15 cellular contexts compared by ENCODE assay signal in genomic region chr15:67172172-67172571, GRCh38.
DNase-seq lines count a peak whose midpoint lies in the region; ATAC-seq, FAIRE-seq and TF ChIP-seq lines count a peak whose summit lies in the region.
"Had no signal": no experiment of that assay in that cellular context is flagged by ENCODE, and none has a peak within 500 bp of the region (broad histone marks: within the 10 kb centered on the region; RNA-seq: fewer than 3 reads in every experiment).

No MANE protein-coding gene starts in this region.

- FAIRE-seq in HTR-8/SVneo (lab: Jason Lieb, UNC): no peak
- FAIRE-seq: K562 had no signal

- peaks cover 5 to 48% (median 34%) of the 10 kb centered on the region in 9 donors for H3K4me1 ChIP-seq in heart right ventricle

- WGBS in heart right ventricle, 2 donors: 97 to 98% methylated on average over 6 of the region's 6 CpGs

- peak overlapping the region; percentile 91 for H3K27ac Mint-ChIP-seq in activated T-helper 17 cell treated with anti-CD3 and anti-CD28 coated beads, Interleukin-2, amount 50 U/mL, for 72 hours

- H3K9me3 ChIP-seq in heart right ventricle: no peaks in the 10 kb centered on the region
- H3K9me3 ChIP-seq: adrenal gland, suprapubic skin had no signal

- H3K27me3 ChIP-seq in heart right ventricle: no peaks in the 10 kb centered on the region
- H3K27me3 ChIP-seq: adrenal gland, suprapubic skin had no signal

- intact Hi-C loops in heart right ventricle (cut with DNase I): loop anchor here in 1 of 10 donors (10.0 kb wide), 1 partner anchor 107 kb away; the partner anchor contains the start of gene SMAD3

- H3K27ac ChIP-seq in heart right ventricle: no peak overlapping the region
- H3K27ac ChIP-seq: adrenal gland, suprapubic skin had no signal

- peaks cover 0 to 88% (median 8%) of the 10 kb centered on the region in 9 donors for H3K36me3 ChIP-seq in heart right ventricle
- H3K36me3 ChIP-seq: adrenal gland had no signal

- H3K4me1 Mint-ChIP-seq in activated T-helper 17 cell treated with anti-CD3 and anti-CD28 coated beads, Interleukin-2, amount 50 U/mL, for 72 hours: peaks cover 73% of the 10 kb centered on the region

- TF ChIP-seq CTCF in heart right ventricle (IDR thresholded peaks at IDR 0.05): no peak

- H3K36me3 Mint-ChIP-seq in activated T-helper 17 cell treated with anti-CD3 and anti-CD28 coated beads, Interleukin-2, amount 50 U/mL, for 72 hours (ENCODE audit: low read depth): peaks cover 100% of the 10 kb centered on the region

- no peaks in the 10 kb centered on the region for H3K27me3 Mint-ChIP-seq in activated T-helper 17 cell treated with anti-CD3 and anti-CD28 coated beads, Interleukin-2, amount 50 U/mL, for 72 hours

- peak; percentile 38 for ATAC-seq in activated T-helper 17 cell treated with anti-CD3 and anti-CD28 coated beads, Interleukin-2, amount 50 U/mL, for 72 hours (replicated peaks)
- ATAC-seq in heart right ventricle: no peak
- ATAC-seq: K562, sciatic nerve had no signal

- H3K9me3 Mint-ChIP-seq in activated T-helper 17 cell treated with anti-CD3 and anti-CD28 coated beads, Interleukin-2, amount 50 U/mL, for 72 hours: no peaks in the 10 kb centered on the region

- peak overlapping the region; percentile 66 for H3K4me3 Mint-ChIP-seq in activated T-helper 17 cell treated with anti-CD3 and anti-CD28 coated beads, Interleukin-2, amount 50 U/mL, for 72 hours

- DNase-seq in activated T-cell treated with anti-CD3 and anti-CD28 coated beads for 48 hours (ENCODE audit: low read depth) (peak; percentile 35), activated T-cell treated with anti-CD3 and anti-CD28 coated beads for 4 hours (no peak), HT1080 (ENCODE audit: low read depth) (peak; percentile 58), heart right ventricle (no peak), UCSD-AML1 (lab: John Stamatoyannopoulos, UW; ENCODE audit: unreplicated experiment) (no peak), HTR-8/SVneo (ENCODE audit: insufficient read length, low spot score) (no peak)
- peak; percentile 30 for DNase-seq in stimulated activated CD4-positive, alpha-beta T cell treated with anti-CD3 and anti-CD28 coated beads, Interleukin-4, amount 100 ng/mL, for 24 hours
- DNase-seq: adrenal gland, DMS 273 treated with DMSO at 0.1 percent for 48 hours, NCI-H1436 treated with DMSO at 0.1 percent for 48 hours, NCI-H446 had no signal

- H3K4me3 ChIP-seq in heart right ventricle: no peak overlapping the region
- H3K4me3 ChIP-seq: adrenal gland, K562, suprapubic skin had no signal

Comparison
In these comparisons a context has a peak if more than half of its experiments do, and no peak if none do; other contexts are left out.
1. DNase-seq: peak in activated T-cell treated with anti-CD3 and anti-CD28 coated beads for 48 hours (single experiment), HT1080 (single experiment) and stimulated activated CD4-positive, alpha-beta T cell treated with anti-CD3 and anti-CD28 coated beads, Interleukin-4, amount 100 ng/mL, for 24 hours (single experiment); none in activated T-cell treated with anti-CD3 and anti-CD28 coated beads for 4 hours (single experiment), heart right ventricle (0 of 2), UCSD-AML1 (single experiment) and HTR-8/SVneo (single experiment).